In genomic region chr1:178418284-178418955, GRCh38 we compare ENCODE assay signal across 12 cellular contexts.
DNase-seq lines count a peak whose midpoint lies in the region; ATAC-seq, FAIRE-seq and TF ChIP-seq lines count a peak whose summit lies in the region.
"Had no signal": no experiment of that assay in that cellular context is flagged by ENCODE, and none has a peak within 500 bp of the region (broad histone marks: within the 10 kb centered on the region; RNA-seq: fewer than 3 reads in every experiment).

No MANE protein-coding gene starts in this region.

- H3K4me2 ChIP-seq in OCI-LY3 (ENCODE audit: low read length), result peak overlapping the region; percentile 63

- ATAC-seq in GM19468 (IDR thresholded peaks at IDR 0.05; ENCODE audit: extremely low read depth, unreplicated experiment), result peak; percentile 79
- peak; percentile 75 for ATAC-seq in HG02973 (IDR thresholded peaks at IDR 0.05; ENCODE audit: unreplicated experiment)
- ATAC-seq: activated naive CD4-positive, alpha-beta T cell treated with anti-CD3 and anti-CD28 coated beads, Interleukin-2, amount 50 U/mL, for 72 hours had no signal

- H3K9ac ChIP-seq in OCI-LY3 (ENCODE audit: low read length), result peak overlapping the region; percentile 26; the same call in 1 of the 2 replicates

- H3K4me1 ChIP-seq in OCI-LY3 (ENCODE audit: low read length) (peaks cover 15% of the 10 kb centered on the region), BE2C (no peaks in the 10 kb centered on the region)
- H3K4me1 ChIP-seq: uterus had no signal

- H3K4me3 ChIP-seq in GM12865 (ENCODE audit: low read depth, low read length), result no peak overlapping the region
- H3K4me3 ChIP-seq in OCI-LY3 (ENCODE audit: low read length), result peak overlapping the region; percentile 23; the same call in 1 of the 2 replicates
- no peak overlapping the region for H3K4me3 ChIP-seq in BE2C (ENCODE audit: low read depth, low read length)
- H3K4me3 ChIP-seq: uterus had no signal

- H2AFZ ChIP-seq in OCI-LY3 (ENCODE audit: low read depth, low read length), result peak overlapping the region; percentile 75

- H3K36me3 ChIP-seq in OCI-LY3 (replicated peaks; ENCODE audit: low read depth, low read length), result no peaks in the 10 kb centered on the region
- no peaks in the 10 kb centered on the region for H3K36me3 ChIP-seq in BE2C
- H3K36me3 ChIP-seq: uterus had no signal

- DNase-seq in GM12865 (ENCODE audit: low read depth) (peak; percentile 21), GM12892 (ENCODE audit: insufficient read length) (no peak), BE2C (no peak), H4 (ENCODE audit: low spot score) (no peak), urothelium cell line (ENCODE audit: low spot score) (no peak)
- DNase-seq: activated CD4-positive, alpha-beta T cell treated with anti-CD3 and anti-CD28 coated beads for 4 hours; NCI-H146; uterus had no signal

- peak overlapping the region; percentile 42 for H3K27ac ChIP-seq in OCI-LY3 (ENCODE audit: low read length)
- H3K27ac ChIP-seq: uterus had no signal

- no peaks in the 10 kb centered on the region for H3K79me2 ChIP-seq in OCI-LY3 (ENCODE audit: low read length)

- no peak for TF ChIP-seq POLR2A in GM12892 (IDR thresholded peaks at IDR 0.05; ENCODE audit: low read depth, low read length)

- no peaks in the 10 kb centered on the region for H4K20me1 ChIP-seq in OCI-LY3 (ENCODE audit: insufficient read depth, low read length)

- H3K27me3 ChIP-seq in OCI-LY3 (ENCODE audit: low read depth, low read length), result no peaks in the 10 kb centered on the region
- H3K27me3 ChIP-seq in BE2C, result no peaks in the 10 kb centered on the region
- H3K27me3 ChIP-seq: uterus had no signal

- H3K9me3 ChIP-seq in OCI-LY3 (ENCODE audit: insufficient read depth, low read length), result no peaks in the 10 kb centered on the region
- H3K9me3 ChIP-seq in BE2C, result no peaks in the 10 kb centered on the region
- H3K9me3 ChIP-seq: uterus had no signal

- TF ChIP-seq CTCF in GM12865 (IDR thresholded peaks at IDR 0.05; ENCODE audit: insufficient read depth, low read depth, low read length, missing control alignments) (no peak), OCI-LY3 (IDR thresholded peaks at IDR 0.05; ENCODE audit: low read depth, low read length) (no peak), BE2C (IDR thresholded peaks at IDR 0.05; ENCODE audit: low read depth, low read length) (no peak)

- FAIRE-seq in GM12892 (lab: Jason Lieb, UNC) (no peak), urothelium cell line (lab: Jason Lieb, UNC) (no peak)
